19 cellular contexts compared by ENCODE assay signal in the genomic region with DNA sequence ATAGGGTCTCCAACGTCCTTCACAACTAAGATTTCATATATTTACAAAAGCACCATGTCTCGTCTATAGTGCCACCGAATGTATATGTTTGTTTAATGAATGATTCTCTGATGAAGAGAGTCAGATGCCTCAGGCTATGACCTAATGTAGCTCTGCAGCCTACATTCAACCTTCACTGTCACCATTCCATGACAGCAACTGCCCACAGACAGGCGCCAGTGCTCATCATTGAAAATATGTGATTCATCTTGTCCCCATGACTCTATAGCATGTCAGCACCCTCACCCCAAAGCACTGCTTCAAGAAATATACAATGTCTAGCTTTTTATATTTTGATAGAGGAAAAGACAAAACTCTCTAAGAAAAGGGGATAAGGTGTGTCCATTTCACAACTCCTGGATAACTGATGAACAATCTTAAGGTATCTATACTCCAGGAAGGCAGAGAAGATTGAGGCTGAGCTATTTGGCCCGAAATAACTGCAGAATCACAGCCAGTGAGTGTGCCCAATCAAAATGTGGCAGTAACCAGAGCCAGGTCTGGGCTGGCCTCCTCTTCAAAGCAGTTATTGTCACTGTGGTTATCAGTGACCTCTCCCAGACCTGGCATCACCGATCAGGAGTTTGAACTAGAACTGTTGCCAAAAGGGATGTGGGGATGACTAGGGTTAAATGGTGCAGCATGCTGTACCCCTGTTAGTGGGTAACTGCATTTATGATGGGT.
DNase-seq lines count a peak whose midpoint lies in the region; ATAC-seq, FAIRE-seq and TF ChIP-seq lines count a peak whose summit lies in the region.
"Had no signal": no experiment of that assay in that cellular context is flagged by ENCODE, and none has a peak within 500 bp of the region (broad histone marks: within the 10 kb centered on the region; RNA-seq: fewer than 3 reads in every experiment).

No MANE protein-coding gene starts in this region.

- peaks cover 7% of the 10 kb centered on the region; the same call in 1 of the 2 replicates for H3F3A ChIP-seq in GM23248 (ENCODE audit: insufficient read depth)

- H3K4me1 Mint-ChIP-seq in activated T-cell treated with anti-CD3 and anti-CD28 coated beads, Interleukin-2, amount 50 U/mL, for 72 hours (ENCODE audit: low read depth), result no peaks in the 10 kb centered on the region

- TF ChIP-seq RAD21 in GM12878 (IDR thresholded peaks at IDR 0.05; ENCODE audit: insufficient read depth, low read depth, low read length), result peak; percentile 31; the same call in 1 of the 2 replicates

- H3K27ac ChIP-seq in GM23248, result peak overlapping the region; percentile 42
- no peak overlapping the region for H3K27ac ChIP-seq in GM12878 (ENCODE audit: control insufficient read depth, insufficient read depth)
- no peak overlapping the region for H3K27ac ChIP-seq in gastrocnemius medialis
- H3K27ac ChIP-seq in transverse colon, result no peak overlapping the region
- H3K27ac ChIP-seq in prostate gland, result no peak overlapping the region
- H3K27ac ChIP-seq: colonic mucosa, SJCRH30 had no signal

- TF ChIP-seq POLR2A in GM12878 (IDR thresholded peaks at IDR 0.05; ENCODE audit: low read depth, low read length) (no peak), gastrocnemius medialis (IDR thresholded peaks at IDR 0.05) (no peak), transverse colon (IDR thresholded peaks at IDR 0.05) (no peak), prostate gland (IDR thresholded peaks at IDR 0.05) (no peak)

- no peak overlapping the region; the same call in 1 of the 2 replicates for H3K9ac ChIP-seq in GM23248
- no peak overlapping the region for H3K9ac ChIP-seq in GM12878 (ENCODE audit: control insufficient read depth, insufficient read depth, low read length)

- POLR2A ChIA-PET in GM12878 (lab: Charles Lee), result no interaction called here

- H4K20me1 ChIP-seq in GM23248 (ENCODE audit: insufficient read depth), result no peaks in the 10 kb centered on the region
- H4K20me1 ChIP-seq in GM12878 (ENCODE audit: control insufficient read depth, insufficient read depth), result no peaks in the 10 kb centered on the region

- H3K9me3 ChIP-seq in GM23248 (ENCODE audit: low read depth), result no peaks in the 10 kb centered on the region
- no peaks in the 10 kb centered on the region for H3K9me3 ChIP-seq in GM12878 (replicated peaks; ENCODE audit: control insufficient read depth, insufficient read depth, low read length)
- H3K9me3 ChIP-seq in gastrocnemius medialis, result no peaks in the 10 kb centered on the region
- H3K9me3 ChIP-seq in transverse colon, result no peaks in the 10 kb centered on the region
- no peaks in the 10 kb centered on the region for H3K9me3 ChIP-seq in prostate gland
- H3K9me3 ChIP-seq: BE2C, colonic mucosa, SJCRH30 had no signal

- FAIRE-seq in GM12878 (lab: Jason Lieb, UNC), result no peak

- H3K4me3 ChIP-seq in GM23248 (no peak overlapping the region), GM12878 (no peak overlapping the region), gastrocnemius medialis (no peak overlapping the region), transverse colon (no peak overlapping the region), prostate gland (no peak overlapping the region)
- H3K4me3 ChIP-seq: colonic mucosa, SJCRH30 had no signal

- H3K4me2 ChIP-seq in GM23248 (ENCODE audit: unreplicated experiment) (peak overlapping the region; percentile 13), GM12878 (ENCODE audit: control insufficient read depth, insufficient read depth) (no peak overlapping the region)

- H3K79me2 ChIP-seq in GM23248 (ENCODE audit: insufficient read depth) (no peaks in the 10 kb centered on the region), GM12878 (ENCODE audit: control insufficient read depth, insufficient read depth, low read length) (no peaks in the 10 kb centered on the region)

- TF ChIP-seq EP300 in GM12878 (IDR thresholded peaks at IDR 0.05; ENCODE audit: borderline replicate concordance in 1 of 2, control insufficient read depth in 1 of 2, low read depth in 2 of 2, low read length in 2 of 2) (no peak), transverse colon (IDR thresholded peaks at IDR 0.05; ENCODE audit: low read depth) (no peak)

- no peaks in the 10 kb centered on the region for H3K9me2 ChIP-seq in GM23248 (ENCODE audit: insufficient read depth)

- BruUV-seq in GM12878 (replicated peaks; lab: Mats Ljungman, UMichigan), result no TSS peak

- TF ChIP-seq CTCF in GM12878 (IDR thresholded peaks at IDR 0.05 in 2 of 3, conservative IDR thresholded peaks at IDR 0.05 in 1 of 3; ENCODE audit: control insufficient read depth in 2 of 3, extremely low read depth in 1 of 3, insufficient read depth in 1 of 3, low read depth in 3 of 3, low read length in 3 of 3) (no peak), gastrocnemius medialis (IDR thresholded peaks at IDR 0.05 in 4 of 5, conservative IDR thresholded peaks at IDR 0.05 in 1 of 5) (no peak), transverse colon (IDR thresholded peaks at IDR 0.05) (no peak), prostate gland (IDR thresholded peaks at IDR 0.05) (no peak)

- peak; percentile 80 to 98 for ATAC-seq in activated T-cell treated with anti-CD3 and anti-CD28 coated beads, Interleukin-2, amount 50 U/mL, for 72 hours (replicated peaks in 1 of 2)
- ATAC-seq in GM12878, result peak; percentile 40; the same call in 2 of the 3 replicates
- peak; percentile 51 to 63 for ATAC-seq in gastrocnemius medialis
- no peak for ATAC-seq in HG02885 (IDR thresholded peaks at IDR 0.05; ENCODE audit: poor library complexity, unreplicated experiment)
- ATAC-seq: sciatic nerve had no signal

- H3K27me3 Mint-ChIP-seq in activated T-cell treated with anti-CD3 and anti-CD28 coated beads, Interleukin-2, amount 50 U/mL, for 72 hours (ENCODE audit: low read depth), result peaks cover 2% of the 10 kb centered on the region

- H3K27me3 ChIP-seq in GM23248 (replicated peaks; ENCODE audit: insufficient read depth) (no peaks in the 10 kb centered on the region), GM12878 (replicated peaks in 1 of 2; ENCODE audit: control insufficient read depth in 2 of 2, insufficient read depth in 2 of 2, low read length in 1 of 2) (no peaks in the 10 kb centered on the region), gastrocnemius medialis (no peaks in the 10 kb centered on the region), transverse colon (no peaks in the 10 kb centered on the region), prostate gland (replicated peaks; ENCODE audit: insufficient read depth) (no peaks in the 10 kb centered on the region)
- H3K27me3 ChIP-seq: BE2C, colonic mucosa, SJCRH30 had no signal

- 21% methylated on average over 6 of the region's 6 CpGs for WGBS in GM23248 (ENCODE audit: low coverage in 1 of 2, low lambda C conversion rate in 2 of 2, missing lambda C conversion rate in 2 of 2), 2 experiments
- 44% methylated on average over 6 of the region's 6 CpGs for WGBS in GM12878 (ENCODE audit: insufficient coverage, insufficient replicate concordance, low lambda C conversion rate, missing lambda C conversion rate)
- 82 to 86% methylated on average over 4 to 6 of the region's 6 CpGs for WGBS in transverse colon (ENCODE audit: low coverage in 1 of 2), 2 donors
- 83% methylated on average over 6 of the region's 6 CpGs for whole genome bisulfite sequencing in prostate gland

- in situ Hi-C loops in GM23248 (cut with MboI), result no loop called here
- in situ Hi-C loops in GM12878 (cut with MboI), result no loop called here
- in situ Hi-C loops in gastrocnemius medialis (cut with MboI; ENCODE audit: low sequenced_read_pairs in 4 of 4), result no loop called here
- in situ Hi-C loops in transverse colon (cut with MboI; ENCODE audit: low pct_ligation_motif_present in 1 of 4, low pct_unique_long_range_greater_than_20kb in 1 of 4, low sequenced_read_pairs in 3 of 4), result no loop called here

- H2AFZ ChIP-seq in GM23248, result no peak overlapping the region
- no peak overlapping the region for H2AFZ ChIP-seq in GM12878 (ENCODE audit: control insufficient read depth, low read depth, low read length)

- SMC1A ChIA-PET in GM12878 (lab: Charles Lee; ENCODE audit: uncharacterized antibody, unreplicated experiment), result interaction anchor here (1.0 to 1.8 kb wide), 5 partner anchors 9 to 168 kb away, joined by 3 to 6 read pairs (median 4); no protein-coding TSS in a partner anchor

- no peak overlapping the region for H3K27ac Mint-ChIP-seq in activated T-cell treated with anti-CD3 and anti-CD28 coated beads, Interleukin-2, amount 50 U/mL, for 72 hours

- intact Hi-C loops in GM12878 (cut with micrococcal nuclease; ENCODE audit: unreplicated experiment) (no loop called here), gastrocnemius medialis (cut with DNase I; ENCODE audit: low total_unique reads) (no loop called here), transverse colon (cut with DNase I; ENCODE audit: low total_unique reads) (no loop called here), prostate gland (cut with DNase I) (no loop called here)

- peak in 1 of 2 donors; percentile 19 for DNase-seq in activated T-cell treated with anti-CD3 and anti-CD28 coated beads, Interleukin-2, amount 50 U/mL, for 72 hours
- DNase-seq in activated T-cell treated with anti-CD3 and anti-CD28 coated beads for 4 hours, result no peak
- DNase-seq in GM23248, result peak; percentile 84
- no peak for DNase-seq in GM12878 (ENCODE audit: low read depth, low spot score)
- no peak for DNase-seq in gastrocnemius medialis
- no peak for DNase-seq in transverse colon
- DNase-seq in prostate gland (ENCODE audit: low spot score), result no peak
- DNase-seq: activated CD4-positive, alpha-beta T cell treated with anti-CD3 and anti-CD28 coated beads, Interleukin-2, amount 50 U/mL, for 4 hours; activated effector memory CD4-positive, alpha-beta T cell treated with anti-CD3 and anti-CD28 coated beads, Interleukin-2, amount 50 U/mL, for 16 hours; BE2C; colonic mucosa; islet precursor cell; midbrain; NCI-H1417 treated with DMSO at 0.1 percent for 48 hours; NCI-H226; SJCRH30; stimulated activated naive CD4-positive, alpha-beta T cell treated with Interleukin-2 at 50 U/mL for 16 hours had no signal

- H3K4me3 Mint-ChIP-seq in activated T-cell treated with anti-CD3 and anti-CD28 coated beads, Interleukin-2, amount 50 U/mL, for 72 hours, result no peak overlapping the region

- RAD21 ChIA-PET in GM12878 (lab: Charles Lee; ENCODE audit: unreplicated experiment), result no interaction called here

- CTCF ChIA-PET in GM12878 (lab: Yijun Ruan, JAX), result interaction anchor here (1.2 to 2.0 kb wide), 5 partner anchors 11 to 286 kb away, joined by 3 to 7 read pairs (median 4); no protein-coding TSS in a partner anchor

- peaks cover 12% of the 10 kb centered on the region; the same call in 1 of the 2 replicates for H3K4me1 ChIP-seq in GM23248 (ENCODE audit: insufficient read depth)
- no peaks in the 10 kb centered on the region for H3K4me1 ChIP-seq in GM12878 (ENCODE audit: control insufficient read depth, insufficient read depth, low read length)
- peaks cover 10 to 21% of the 10 kb centered on the region in 2 donors for H3K4me1 ChIP-seq in gastrocnemius medialis
- H3K4me1 ChIP-seq in transverse colon, result peaks cover 0 to 7% (median 2%) of the 10 kb centered on the region in 4 donors
- no peaks in the 10 kb centered on the region for H3K4me1 ChIP-seq in prostate gland (replicated peaks)
- H3K4me1 ChIP-seq: BE2C, colonic mucosa, SJCRH30 had no signal

- peaks cover 6 to 7% of the 10 kb centered on the region in 2 donors for H3K9me3 Mint-ChIP-seq in activated T-cell treated with anti-CD3 and anti-CD28 coated beads, Interleukin-2, amount 50 U/mL, for 72 hours

- H3K36me3 Mint-ChIP-seq in activated T-cell treated with anti-CD3 and anti-CD28 coated beads, Interleukin-2, amount 50 U/mL, for 72 hours (ENCODE audit: insufficient read depth in 2 of 2), result peaks cover 0 to 5% of the 10 kb centered on the region in 2 donors

- no peaks in the 10 kb centered on the region for H3K36me3 ChIP-seq in GM23248 (ENCODE audit: low read depth)
- H3K36me3 ChIP-seq in GM12878 (ENCODE audit: control insufficient read depth in 2 of 2, insufficient read depth in 2 of 2, low read length in 1 of 2), result no peaks in the 10 kb centered on the region
- no peaks in the 10 kb centered on the region for H3K36me3 ChIP-seq in gastrocnemius medialis
- no peaks in the 10 kb centered on the region for H3K36me3 ChIP-seq in transverse colon
- H3K36me3 ChIP-seq in prostate gland, result no peaks in the 10 kb centered on the region
- H3K36me3 ChIP-seq: BE2C, colonic mucosa, SJCRH30 had no signal
